21 cellular contexts compared by ENCODE assay signal in the genomic region with DNA sequence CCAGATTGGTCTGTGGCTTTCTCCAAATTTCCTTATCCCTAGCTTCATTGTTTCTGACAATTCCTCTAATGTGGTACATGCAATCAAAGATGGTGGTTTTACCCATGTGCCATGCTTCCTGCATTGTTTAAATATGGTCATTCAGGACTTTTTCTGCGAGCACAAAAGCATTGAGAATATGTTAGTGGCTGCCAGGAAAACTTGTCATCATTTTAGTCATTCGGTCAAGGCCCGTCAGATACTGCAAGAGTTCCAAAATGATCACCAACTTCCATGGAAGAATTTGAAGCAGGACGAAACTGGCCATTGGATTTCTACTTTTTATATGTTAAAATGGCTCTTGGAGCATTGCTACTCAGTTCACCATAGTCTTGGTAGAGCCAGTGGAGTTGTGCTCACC. TPM values are rescaled to one million over a fixed set of nuclear protein-coding genes. Genes with fewer than 3 reads are reported as not detected.
DNase-seq lines count a peak whose midpoint lies in the region; ATAC-seq, FAIRE-seq and TF ChIP-seq lines count a peak whose summit lies in the region.
"Had no signal": no experiment of that assay in that cellular context is flagged by ENCODE, and none has a peak within 500 bp of the region (broad histone marks: within the 10 kb centered on the region; RNA-seq: fewer than 3 reads in every experiment).

No MANE protein-coding gene starts in this region.

- H3K4me3 Mint-ChIP-seq in WTC11: no peak overlapping the region
- no peak overlapping the region for H3K4me3 Mint-ChIP-seq in immature natural killer cell
- H3K4me3 Mint-ChIP-seq: natural killer cell had no signal

- intact Hi-C loops in HepG2 (cut with micrococcal nuclease; ENCODE audit: unreplicated experiment): no loop called here
- intact Hi-C loops in right lobe of liver (cut with DNase I): no loop called here

- H3K9ac ChIP-seq in HepG2 (ENCODE audit: insufficient read depth, low read depth, low read length): no peak overlapping the region

- no peak overlapping the region for H2AFZ ChIP-seq in HepG2 (ENCODE audit: low read length)

- no peak for ATAC-seq in HepG2
- ATAC-seq in right lobe of liver: no peak
- ATAC-seq in WTC11: no peak
- ATAC-seq in HG03039 (IDR thresholded peaks at IDR 0.05; ENCODE audit: unreplicated experiment): no peak
- no peak for ATAC-seq in HG03442 (IDR thresholded peaks at IDR 0.05; ENCODE audit: unreplicated experiment)
- no peak for ATAC-seq in HG02798 (IDR thresholded peaks at IDR 0.05; ENCODE audit: poor library complexity, unreplicated experiment)
- no peak for ATAC-seq in GM21367 (IDR thresholded peaks at IDR 0.05; ENCODE audit: unreplicated experiment)
- ATAC-seq: activated naive CD4-positive, alpha-beta T cell treated with anti-CD3 and anti-CD28 coated beads, Interleukin-2, amount 50 U/mL, for 72 hours; heart left ventricle; natural killer cell; pancreas; right cardiac atrium had no signal

- no peak for TF ChIP-seq POLR2A in HepG2 (IDR thresholded peaks at IDR 0.05; ENCODE audit: insufficient read depth in 1 of 2, low read depth in 2 of 2, low read length in 2 of 2)
- TF ChIP-seq POLR2A in right lobe of liver (IDR thresholded peaks at IDR 0.05): no peak

- peaks cover 69% of the 10 kb centered on the region for H3K79me2 ChIP-seq in HepG2 (ENCODE audit: insufficient read depth, low read length)

- no peak for TF ChIP-seq RAD21 in HepG2 (CRISPR knock-in tag; IDR thresholded peaks at IDR 0.05)

- H3K27me3 Mint-ChIP-seq in WTC11 (ENCODE audit: low read depth): no peaks in the 10 kb centered on the region; the same call in 1 of the 2 replicates
- peaks cover 5 to 11% (median 8%) of the 10 kb centered on the region in 3 donors for H3K27me3 Mint-ChIP-seq in immature natural killer cell (ENCODE audit: low read depth in 3 of 3)

- H3K4me1 ChIP-seq in HepG2 (ENCODE audit: insufficient read depth, low read length) (peaks cover 43% of the 10 kb centered on the region), right lobe of liver (peaks cover 0 to 33% (median 4%) of the 10 kb centered on the region in 4 donors)

- H3K27ac ChIP-seq in HepG2 (ENCODE audit: extremely low read length, insufficient read depth, low read length) (no peak overlapping the region), right lobe of liver (no peak overlapping the region)
- H3K27ac ChIP-seq: C4-2B, pancreas, SJCRH30 had no signal

- DNase-seq in HepG2 (ENCODE audit: low spot score) (no peak), right lobe of liver (no peak), WTC11 (ENCODE audit: low spot score) (no peak), immature natural killer cell (no peak)
- DNase-seq: ACHN; activated CD4-positive, alpha-beta T cell treated with anti-CD3 and anti-CD28 coated beads for 4 hours; heart left ventricle; natural killer cell; NCI-H1105 treated with DMSO at 0.1 percent for 48 hours; NCI-H2029 treated with DMSO at 0.1 percent for 48 hours; pancreas; right cardiac atrium; SJCRH30 had no signal

- CTCF ChIA-PET in HepG2 (lab: Yijun Ruan, JAX; ENCODE audit: low intra/inter-chr PET ratio, low total read pairs) (no interaction called here), WTC11 (lab: Charles Lee) (no interaction called here)

- BruUV-seq in HepG2 (replicated peaks; lab: Mats Ljungman, UMichigan): no TSS peak

- TF ChIP-seq EP300 in HepG2 (IDR thresholded peaks at IDR 0.05; ENCODE audit: low read depth in 2 of 2, low read length in 2 of 2) (no peak), HepG2 (CRISPR knock-in tag; IDR thresholded peaks at IDR 0.05; ENCODE audit: borderline replicate concordance) (no peak)

- in situ Hi-C loops in HepG2 (cut with HindIII; ENCODE audit: extremely low pct_ligation_motif_present, low pct_unique_long_range_greater_than_20kb): no loop called here

- H3K4me3 ChIP-seq in HepG2 (replicated peaks in 1 of 3; ENCODE audit: insufficient read depth in 1 of 3, low read depth in 2 of 3, low read length in 3 of 3) (no peak overlapping the region), right lobe of liver (no peak overlapping the region)
- H3K4me3 ChIP-seq: heart left ventricle, pancreas, SJCRH30 had no signal

- H3K36me3 Mint-ChIP-seq in WTC11 (peaks cover 53% of the 10 kb centered on the region), immature natural killer cell (peaks cover 5 to 10% (median 9%) of the 10 kb centered on the region in 3 donors)

- H3K9me3 ChIP-seq in HepG2 (ENCODE audit: low read length): no peaks in the 10 kb centered on the region
- no peaks in the 10 kb centered on the region for H3K9me3 ChIP-seq in right lobe of liver
- H3K9me3 ChIP-seq: heart left ventricle, pancreas, SJCRH30 had no signal

- H3K27ac Mint-ChIP-seq in WTC11: peak overlapping the region; percentile 53; the same call in 1 of the 2 replicates
- H3K27ac Mint-ChIP-seq in immature natural killer cell: peak overlapping the region; percentile 7 to 46 (median 28)

- POLR2A ChIA-PET in HepG2 (lab: Yijun Ruan, JAX): no interaction called here
- POLR2A ChIA-PET in WTC11 (lab: Charles Lee): no interaction called here

- FAIRE-seq in HepG2 (lab: Jason Lieb, UNC): no peak
- FAIRE-seq: colon, G401.6, pancreas had no signal

- H3K27me3 ChIP-seq in HepG2 (ENCODE audit: control insufficient read depth in 1 of 2, insufficient read depth in 2 of 2, low read length in 2 of 2) (no peaks in the 10 kb centered on the region), right lobe of liver (no peaks in the 10 kb centered on the region)
- H3K27me3 ChIP-seq: heart left ventricle, pancreas, SJCRH30 had no signal

- peaks cover 2 to 31% of the 10 kb centered on the region in 2 experiments; a peak in 3 of 5 replicates for H3K36me3 ChIP-seq in HepG2 (replicated peaks in 1 of 2; ENCODE audit: control insufficient read depth in 1 of 2, insufficient read depth in 2 of 2, low read length in 2 of 2)
- H3K36me3 ChIP-seq in right lobe of liver: peaks cover 0 to 6% (median 2%) of the 10 kb centered on the region in 4 donors
- H3K36me3 ChIP-seq: pancreas had no signal

- 98% methylated on average over 4 of the region's 4 CpGs for whole genome bisulfite sequencing in HepG2 (ENCODE audit: low lambda C conversion rate)
- WGBS in right lobe of liver (ENCODE audit: insufficient coverage, low coverage, low lambda C conversion rate, missing lambda C conversion rate): 90% methylated on average over 4 of the region's 4 CpGs

- H3K4me2 ChIP-seq in HepG2 (ENCODE audit: low read depth, low read length): 0 out of 2 replicates have a peak overlapping the region, but pooled peaks have one; percentile 21

- H4K20me1 ChIP-seq in HepG2 (ENCODE audit: insufficient read depth, low read length): peaks cover 34% of the 10 kb centered on the region

- H3K4me1 Mint-ChIP-seq in WTC11: peaks cover 44% of the 10 kb centered on the region
- peaks cover 68 to 94% of the 10 kb centered on the region in 2 donors for H3K4me1 Mint-ChIP-seq in immature natural killer cell

- TF ChIP-seq CTCF in HepG2 (CRISPR knock-in tag; IDR thresholded peaks at IDR 0.05) (no peak), right lobe of liver (IDR thresholded peaks at IDR 0.05) (no peak), WTC11 (IDR thresholded peaks at IDR 0.05) (no peak)

- H3K9me3 Mint-ChIP-seq in WTC11: peaks cover 26% of the 10 kb centered on the region
- H3K9me3 Mint-ChIP-seq in immature natural killer cell: no peaks in the 10 kb centered on the region
- H3K9me3 Mint-ChIP-seq: natural killer cell had no signal

RNA-seq across cellular contexts. Expression of a gene that starts 3.7 kb away (rescaled TPM):
- total RNA-seq in HepG2 (2016; rRNA removed; fragmentation: Illumina TruSeq; extraction: Trizol) (12.5 and 17.2 TPM in 2 replicates), right lobe of liver (10 to 100 TPM; 11.8 to 24.1 (median 17.5) TPM), WTC11 (2021) (12.1 to 13.4 TPM (median 12.5 TPM) in 3 replicates)
- 0.35 and 0.51 TPM in 2 replicates for total RNA-seq in HepG2 (2016; cell fraction: cytosol; rRNA removed; fragmentation: Illumina TruSeq; extraction: Trizol; ENCODE audit: low read depth)
- total RNA-seq in HepG2 (2016; cell fraction: insoluble cytoplasmic fraction; rRNA removed; fragmentation: Illumina TruSeq; extraction: Trizol): 13.1 and 13.9 TPM in 2 replicates
- 1.4 and 1.7 TPM in 2 replicates for total RNA-seq in HepG2 (2016; cell fraction: membrane; rRNA removed; fragmentation: Illumina TruSeq; extraction: Trizol)
- total RNA-seq in HepG2 (2016; cell fraction: nucleus; rRNA removed; fragmentation: Illumina TruSeq; extraction: Trizol): 21.7 and 24.6 TPM in 2 replicates
- polyA plus RNA-seq in HepG2 (2011; rRNA removed) (6.8 and 9.3 TPM in 2 replicates), immature natural killer cell (1 to 10 TPM in 1 of 3 donors, under 1 TPM in 2; 0.19 to 1.4 (median 0.43) TPM)
- 3.8 and 4.0 TPM in 2 replicates for polyA plus RNA-seq in HepG2 (2011; cell fraction: cytosol; rRNA removed)
- 15.5 and 20.7 TPM in 2 replicates for polyA plus RNA-seq in HepG2 (2011; cell fraction: nucleus; rRNA removed)
- 3.6 and 3.8 TPM in 2 replicates for polyA plus RNA-seq in HepG2 (2012)
- polyA plus RNA-seq in HepG2 (2016; cell fraction: cytosol; fragmentation: Illumina TruSeq; extraction: Trizol; ENCODE audit: low read depth): 0.07 TPM in 1 of 2 replicates, not detected in the other
- 1.6 and 3.9 TPM in 2 replicates for polyA plus RNA-seq in HepG2 (2016; cell fraction: insoluble cytoplasmic fraction; fragmentation: Illumina TruSeq; extraction: Trizol; ENCODE audit: low read depth)
- 0.03 and 0.06 TPM in 2 replicates for polyA plus RNA-seq in HepG2 (2016; cell fraction: membrane; fragmentation: Illumina TruSeq; extraction: Trizol; ENCODE audit: low read depth)
- 4.6 and 9.1 TPM in 2 replicates for polyA plus RNA-seq in HepG2 (2016; cell fraction: nucleus; fragmentation: Illumina TruSeq; extraction: Trizol; ENCODE audit: insufficient read depth, low read depth)
- polyA minus RNA-seq in HepG2 (2011; rRNA and poly(A)+ RNA removed; ENCODE audit: low replicate concordance): 21.8 and 40.3 TPM in 2 replicates
- 11.3 and 15.0 TPM in 2 replicates for polyA minus RNA-seq in HepG2 (2011; cell fraction: cytosol; rRNA and poly(A)+ RNA removed)
- 37.6 and 38.3 TPM in 2 replicates for polyA minus RNA-seq in HepG2 (2011; cell fraction: nucleus; rRNA and poly(A)+ RNA removed)

RNA-seq across cellular contexts. Expression of a gene that starts 3.7 kb away (rescaled TPM):
- total RNA-seq in HepG2 (2016; rRNA removed; fragmentation: Illumina TruSeq; extraction: Trizol) (56.9 and 78.7 TPM in 2 replicates), right lobe of liver (10 to 100 TPM; 22.8 to 47.7 (median 31.8) TPM), WTC11 (2021) (73.4 to 80.1 TPM (median 75.2 TPM) in 3 replicates)
- 9.7 and 10.5 TPM in 2 replicates for total RNA-seq in HepG2 (2016; cell fraction: cytosol; rRNA removed; fragmentation: Illumina TruSeq; extraction: Trizol; ENCODE audit: low read depth)
- 54.2 and 81.7 TPM in 2 replicates for total RNA-seq in HepG2 (2016; cell fraction: insoluble cytoplasmic fraction; rRNA removed; fragmentation: Illumina TruSeq; extraction: Trizol)
- total RNA-seq in HepG2 (2016; cell fraction: membrane; rRNA removed; fragmentation: Illumina TruSeq; extraction: Trizol): 22.1 and 22.2 TPM in 2 replicates
- 71.4 and 76.3 TPM in 2 replicates for total RNA-seq in HepG2 (2016; cell fraction: nucleus; rRNA removed; fragmentation: Illumina TruSeq; extraction: Trizol)
- polyA plus RNA-seq in HepG2 (2011; rRNA removed) (59.2 and 59.7 TPM in 2 replicates), immature natural killer cell (10 to 100 TPM; 23.2 to 50.4 (median 34.4) TPM)
- polyA plus RNA-seq in HepG2 (2011; cell fraction: cytosol; rRNA removed): 29.6 and 39.2 TPM in 2 replicates
- 109 and 116 TPM in 2 replicates for polyA plus RNA-seq in HepG2 (2011; cell fraction: nucleus; rRNA removed)
- polyA plus RNA-seq in HepG2 (2012): 44.9 and 50.1 TPM in 2 replicates
- 1.2 and 1.4 TPM in 2 replicates for polyA plus RNA-seq in HepG2 (2016; cell fraction: cytosol; fragmentation: Illumina TruSeq; extraction: Trizol; ENCODE audit: low read depth)
- polyA plus RNA-seq in HepG2 (2016; cell fraction: insoluble cytoplasmic fraction; fragmentation: Illumina TruSeq; extraction: Trizol; ENCODE audit: low read depth): 56.2 and 57.9 TPM in 2 replicates
- 6.6 and 7.0 TPM in 2 replicates for polyA plus RNA-seq in HepG2 (2016; cell fraction: membrane; fragmentation: Illumina TruSeq; extraction: Trizol; ENCODE audit: low read depth)
- polyA plus RNA-seq in HepG2 (2016; cell fraction: nucleus; fragmentation: Illumina TruSeq; extraction: Trizol; ENCODE audit: insufficient read depth, low read depth): 105 and 109 TPM in 2 replicates
- polyA minus RNA-seq in HepG2 (2011; rRNA and poly(A)+ RNA removed; ENCODE audit: low replicate concordance): 59.1 and 125 TPM in 2 replicates
- polyA minus RNA-seq in HepG2 (2011; cell fraction: cytosol; rRNA and poly(A)+ RNA removed): 44.8 and 45.9 TPM in 2 replicates
- 170 and 178 TPM in 2 replicates for polyA minus RNA-seq in HepG2 (2011; cell fraction: nucleus; rRNA and poly(A)+ RNA removed)

RNA-seq across cellular contexts. Expression of a gene that starts 34.2 kb away (rescaled TPM):
- total RNA-seq in HepG2 (2016; rRNA removed; fragmentation: Illumina TruSeq; extraction: Trizol) (not detected in 2 replicates), right lobe of liver (under 1 TPM; 0.06 to 0.47 (median 0.30) TPM), WTC11 (2021) (not detected in 3 replicates)
- not detected in 2 replicates for total RNA-seq in HepG2 (2016; cell fraction: cytosol; rRNA removed; fragmentation: Illumina TruSeq; extraction: Trizol; ENCODE audit: low read depth)
- total RNA-seq in HepG2 (2016; cell fraction: insoluble cytoplasmic fraction; rRNA removed; fragmentation: Illumina TruSeq; extraction: Trizol): 0.04 TPM in 1 of 2 replicates, not detected in the other
- not detected in 2 replicates for total RNA-seq in HepG2 (2016; cell fraction: membrane; rRNA removed; fragmentation: Illumina TruSeq; extraction: Trizol)
- not detected in 2 replicates for total RNA-seq in HepG2 (2016; cell fraction: nucleus; rRNA removed; fragmentation: Illumina TruSeq; extraction: Trizol)
- polyA plus RNA-seq in HepG2 (2011; rRNA removed) (not detected in 2 replicates), immature natural killer cell (10 to 100 TPM; 13.0 to 49.0 (median 14.0) TPM)
- polyA plus RNA-seq in HepG2 (2011; cell fraction: cytosol; rRNA removed): not detected in 2 replicates
- not detected in 2 replicates for polyA plus RNA-seq in HepG2 (2011; cell fraction: nucleus; rRNA removed)
- not detected in 2 replicates for polyA plus RNA-seq in HepG2 (2012)
- not detected in 2 replicates for polyA plus RNA-seq in HepG2 (2016; cell fraction: cytosol; fragmentation: Illumina TruSeq; extraction: Trizol; ENCODE audit: low read depth)
- not detected in 2 replicates for polyA plus RNA-seq in HepG2 (2016; cell fraction: insoluble cytoplasmic fraction; fragmentation: Illumina TruSeq; extraction: Trizol; ENCODE audit: low read depth)
- polyA plus RNA-seq in HepG2 (2016; cell fraction: membrane; fragmentation: Illumina TruSeq; extraction: Trizol; ENCODE audit: low read depth): not detected in 2 replicates
- not detected in 2 replicates for polyA plus RNA-seq in HepG2 (2016; cell fraction: nucleus; fragmentation: Illumina TruSeq; extraction: Trizol; ENCODE audit: insufficient read depth, low read depth)
- not detected in 2 replicates for polyA minus RNA-seq in HepG2 (2011; rRNA and poly(A)+ RNA removed; ENCODE audit: low replicate concordance)
- polyA minus RNA-seq in HepG2 (2011; cell fraction: cytosol; rRNA and poly(A)+ RNA removed): not detected in 2 replicates
- polyA minus RNA-seq in HepG2 (2011; cell fraction: nucleus; rRNA and poly(A)+ RNA removed): not detected in 2 replicates
- total RNA-seq: SJCRH30 had no signal
